Comparison of ENCODE assay signal across 11 cellular contexts in the genomic region with DNA sequence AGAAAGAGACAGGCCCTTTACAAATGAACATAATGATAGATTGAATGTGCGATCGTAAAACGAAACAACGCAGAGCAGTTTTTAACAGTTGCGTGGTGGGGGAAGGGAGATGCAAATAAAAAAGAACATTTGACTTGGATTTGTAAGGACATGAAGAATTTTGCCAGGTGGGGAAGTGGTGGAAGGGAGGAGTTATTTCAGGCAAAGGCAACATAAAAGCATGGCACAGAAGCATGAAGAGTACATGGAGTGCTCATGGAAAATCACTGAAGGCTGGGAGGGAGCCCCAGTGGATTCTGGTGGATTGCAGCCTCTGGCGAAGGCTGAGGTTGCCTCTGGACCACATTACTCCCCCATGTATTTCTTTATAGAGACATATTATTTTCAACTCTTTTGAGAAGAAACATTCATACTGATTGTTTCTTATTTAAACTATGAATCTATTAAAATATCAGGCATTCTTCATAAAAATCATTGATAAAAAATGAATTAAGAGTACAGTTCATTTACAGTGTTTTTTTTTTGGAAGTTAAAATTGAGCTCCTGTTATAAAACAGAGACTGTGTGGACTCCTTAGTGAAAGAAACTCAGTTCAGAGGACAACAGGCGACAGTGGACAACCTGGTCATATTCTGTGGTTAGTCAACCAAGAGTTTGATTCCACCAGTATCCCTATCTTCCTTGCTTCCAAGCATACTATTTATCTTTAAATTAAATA. TPM values are rescaled to one million over a fixed set of nuclear protein-coding genes. Genes with fewer than 3 reads are reported as not detected.
A peak's percentile ranks its signal among the peaks of the same experiment; 100 is the strongest.
DNase-seq lines count a peak whose midpoint lies in the region; ATAC-seq and TF ChIP-seq lines count a peak whose summit lies in the region.
"Had no signal": no experiment of that assay in that cellular context is flagged by ENCODE, and none has a peak within 500 bp of the region (broad histone marks: within the 10 kb centered on the region; RNA-seq: fewer than 3 reads in every experiment).

No MANE protein-coding gene starts in this region.

- H3K27me3 Mint-ChIP-seq in natural killer cell treated with Interleukin-12 subunit alpha and Interleukin-12 subunit beta and Interleukin-15 and Interleukin-18, amount 100 ng/mL, for 72 hours: peaks cover 7 to 13% of the 10 kb centered on the region in 2 donors
- peaks cover 25% of the 10 kb centered on the region for H3K27me3 Mint-ChIP-seq in stimulated activated memory B cell treated with anti-CD40 and anti-IgM and Interleukin-4, amounts not matched to agents 10 μg/mL and 1 μg/mL and 100 μg/mL, for 72 hours

- no peak overlapping the region for H3K27ac Mint-ChIP-seq in natural killer cell treated with Interleukin-12 subunit alpha and Interleukin-12 subunit beta and Interleukin-15 and Interleukin-18, amount 100 ng/mL, for 72 hours
- H3K27ac Mint-ChIP-seq in stimulated activated memory B cell treated with anti-CD40 and anti-IgM and Interleukin-4, amounts not matched to agents 10 μg/mL and 1 μg/mL and 100 μg/mL, for 72 hours: no peak overlapping the region

- DNase-seq in caudate nucleus (lab: John Stamatoyannopoulos, UW) (no peak), HPDE6-E6E7 (ENCODE audit: extremely low spot score) (no peak)
- no peak for DNase-seq in natural killer cell treated with Interleukin-12 subunit alpha and Interleukin-12 subunit beta and Interleukin-15 and Interleukin-18, amount 100 ng/mL, for 72 hours (ENCODE audit: low spot score)
- DNase-seq: activated CD8-positive, alpha-beta memory T cell treated with anti-CD3 and anti-CD28 coated beads for 24 hours; lower lobe of right lung had no signal

- H3K27me3 ChIP-seq in OCI-LY3 (ENCODE audit: low read depth, low read length): no peaks in the 10 kb centered on the region; the same call in 1 of the 2 replicates
- H3K27me3 ChIP-seq in gastroesophageal sphincter: no peaks in the 10 kb centered on the region
- H3K27me3 ChIP-seq in rectal smooth muscle tissue (ENCODE audit: control insufficient read depth, insufficient read depth, low read length): no peaks in the 10 kb centered on the region

- no peak overlapping the region for H3K4me3 Mint-ChIP-seq in natural killer cell treated with Interleukin-12 subunit alpha and Interleukin-12 subunit beta and Interleukin-15 and Interleukin-18, amount 100 ng/mL, for 72 hours
- no peak overlapping the region for H3K4me3 Mint-ChIP-seq in stimulated activated memory B cell treated with anti-CD40 and anti-IgM and Interleukin-4, amounts not matched to agents 10 μg/mL and 1 μg/mL and 100 μg/mL, for 72 hours
- H3K4me3 Mint-ChIP-seq: activated naive CD8-positive, alpha-beta T cell had no signal

- no peaks in the 10 kb centered on the region for H3K4me1 Mint-ChIP-seq in natural killer cell treated with Interleukin-12 subunit alpha and Interleukin-12 subunit beta and Interleukin-15 and Interleukin-18, amount 100 ng/mL, for 72 hours (ENCODE audit: low read depth in 2 of 2)
- H3K4me1 Mint-ChIP-seq in stimulated activated memory B cell treated with anti-CD40 and anti-IgM and Interleukin-4, amounts not matched to agents 10 μg/mL and 1 μg/mL and 100 μg/mL, for 72 hours: peaks cover 5% of the 10 kb centered on the region

- TF ChIP-seq EP300 in gastroesophageal sphincter (IDR thresholded peaks at IDR 0.05): no peak

- no peak overlapping the region; the same call in 1 of the 2 replicates for H2AFZ ChIP-seq in OCI-LY3 (ENCODE audit: low read depth, low read length)

- peak overlapping the region; percentile 45 for H3K4me2 ChIP-seq in OCI-LY3 (ENCODE audit: low read length)

- no peaks in the 10 kb centered on the region for H3K79me2 ChIP-seq in OCI-LY3 (ENCODE audit: low read length)

- no peak overlapping the region for H3K27ac ChIP-seq in OCI-LY3 (ENCODE audit: low read length)
- peak overlapping the region in 3 of 4 donors; percentile 18 to 70 (median 59) for H3K27ac ChIP-seq in gastroesophageal sphincter
- peak overlapping the region; percentile 44 for H3K27ac ChIP-seq in rectal smooth muscle tissue (ENCODE audit: low read depth, low read length)
- no peak overlapping the region for H3K27ac ChIP-seq in caudate nucleus (ENCODE audit: low read depth, low read length)

- H3K4me1 ChIP-seq in OCI-LY3 (ENCODE audit: low read length): peaks cover 13% of the 10 kb centered on the region; the same call in 1 of the 2 replicates
- peaks cover 15 to 75% (median 18%) of the 10 kb centered on the region in 3 donors for H3K4me1 ChIP-seq in gastroesophageal sphincter
- H3K4me1 ChIP-seq in rectal smooth muscle tissue (ENCODE audit: control insufficient read depth, insufficient read depth, low read length): peaks cover 18% of the 10 kb centered on the region

- H3K36me3 ChIP-seq in OCI-LY3 (replicated peaks; ENCODE audit: low read depth, low read length) (no peaks in the 10 kb centered on the region), gastroesophageal sphincter (peaks cover 0 to 5% of the 10 kb centered on the region in 2 donors), rectal smooth muscle tissue (ENCODE audit: control insufficient read depth, insufficient read depth, low read length) (no peaks in the 10 kb centered on the region)
- H3K36me3 ChIP-seq: lower lobe of right lung had no signal

- H3K36me3 Mint-ChIP-seq in natural killer cell treated with Interleukin-12 subunit alpha and Interleukin-12 subunit beta and Interleukin-15 and Interleukin-18, amount 100 ng/mL, for 72 hours: no peaks in the 10 kb centered on the region
- H3K36me3 Mint-ChIP-seq in stimulated activated memory B cell treated with anti-CD40 and anti-IgM and Interleukin-4, amounts not matched to agents 10 μg/mL and 1 μg/mL and 100 μg/mL, for 72 hours: peaks cover 6% of the 10 kb centered on the region

- no peak overlapping the region for H3K9ac ChIP-seq in OCI-LY3 (ENCODE audit: low read length)
- no peak overlapping the region for H3K9ac ChIP-seq in rectal smooth muscle tissue (ENCODE audit: low read length)

- TF ChIP-seq POLR2A in gastroesophageal sphincter (IDR thresholded peaks at IDR 0.05): no peak

- H3K9me3 ChIP-seq in OCI-LY3 (ENCODE audit: insufficient read depth, low read length): peaks cover 6% of the 10 kb centered on the region
- peaks cover 0 to 4% (median 0%) of the 10 kb centered on the region in 3 donors for H3K9me3 ChIP-seq in gastroesophageal sphincter

- ATAC-seq in GM19351 (IDR thresholded peaks at IDR 0.05; ENCODE audit: unreplicated experiment) (peak; percentile 16), gastroesophageal sphincter (no peak)
- ATAC-seq in natural killer cell treated with Interleukin-12 subunit alpha and Interleukin-12 subunit beta and Interleukin-15 and Interleukin-18, amount 100 ng/mL, for 72 hours: no peak
- no peak for ATAC-seq in stimulated activated memory B cell treated with anti-CD40 and anti-IgM and Interleukin-4, amounts not matched to agents 10 μg/mL and 1 μg/mL and 100 μg/mL, for 72 hours

- 83 to 89% methylated on average over 7 of the region's 7 CpGs for WGBS in gastroesophageal sphincter (ENCODE audit: low coverage in 1 of 2), 2 donors

- H3K4me3 ChIP-seq in OCI-LY3 (ENCODE audit: low read length) (0 out of 2 replicates have a peak overlapping the region, but pooled peaks have one; percentile 10), gastroesophageal sphincter (no peak overlapping the region), rectal smooth muscle tissue (ENCODE audit: low read length) (no peak overlapping the region)
- H3K4me3 ChIP-seq: lower lobe of right lung had no signal

- TF ChIP-seq CTCF in OCI-LY3 (IDR thresholded peaks at IDR 0.05; ENCODE audit: low read depth, low read length) (no peak), gastroesophageal sphincter (IDR thresholded peaks at IDR 0.05) (no peak)

- peaks cover under 1% of the 10 kb centered on the region for H3K9me3 Mint-ChIP-seq in natural killer cell treated with Interleukin-12 subunit alpha and Interleukin-12 subunit beta and Interleukin-15 and Interleukin-18, amount 100 ng/mL, for 72 hours
- peaks cover 6% of the 10 kb centered on the region for H3K9me3 Mint-ChIP-seq in stimulated activated memory B cell treated with anti-CD40 and anti-IgM and Interleukin-4, amounts not matched to agents 10 μg/mL and 1 μg/mL and 100 μg/mL, for 72 hours

- no peaks in the 10 kb centered on the region for H4K20me1 ChIP-seq in OCI-LY3 (ENCODE audit: insufficient read depth, low read length)

RNA-seq across cellular contexts. Expression of a gene that starts 57.5 kb away (rescaled TPM):
- total RNA-seq in gastroesophageal sphincter: 10 to 100 TPM; 46.2 to 63.3 (median 49.3) TPM
- under 1 TPM in 1 of 2 donors, not detected in 1; 0.50 TPM for total RNA-seq in natural killer cell treated with Interleukin-12 subunit alpha and Interleukin-12 subunit beta and Interleukin-15 and Interleukin-18, amount 100 ng/mL, for 72 hours

Comparison
In these comparisons a context has a peak if more than half of its experiments do, and no peak if none do; other contexts are left out.
1. H3K27ac ChIP-seq: peak in gastroesophageal sphincter (3 of 4) and rectal smooth muscle tissue (single experiment); none in OCI-LY3 (single experiment) and caudate nucleus (single experiment).
2. RNA of a gene that starts 57.5 kb away (total RNA-seq): 46.2 to 63.3 TPM in gastroesophageal sphincter; 0.50 TPM in natural killer cell treated with Interleukin-12 subunit alpha and Interleukin-12 subunit beta and Interleukin-15 and Interleukin-18, amount 100 ng/mL, for 72 hours; every median in the first group is over 10 times any median in the second.